Comparison of ENCODE assay signal across 12 cellular contexts in genomic region chr5:146344155-146345118, GRCh38. TPM values are rescaled to one million over a fixed set of nuclear protein-coding genes. Genes with fewer than 3 reads are reported as not detected.
DNase-seq lines count a peak whose midpoint lies in the region; ATAC-seq and TF ChIP-seq lines count a peak whose summit lies in the region.
"Had no signal": no experiment of that assay in that cellular context is flagged by ENCODE, and none has a peak within 500 bp of the region (broad histone marks: within the 10 kb centered on the region; RNA-seq: fewer than 3 reads in every experiment).

No MANE protein-coding gene starts in this region.

- 5 to 7% methylated on average over 25 to 31 of the region's 31 CpGs for WGBS in body of pancreas, 2 donors

- POLR2A ChIA-PET in CD8-positive, alpha-beta T cell (lab: Charles Lee), result no interaction called here
- POLR2A ChIA-PET in naive thymus-derived CD4-positive, alpha-beta T cell (lab: Charles Lee), result no interaction called here

- no peak overlapping the region for H3K27ac Mint-ChIP-seq in CD8-positive, alpha-beta T cell
- H3K27ac Mint-ChIP-seq in naive thymus-derived CD4-positive, alpha-beta T cell, result no peak overlapping the region
- H3K27ac Mint-ChIP-seq: activated CD4-positive, alpha-beta T cell treated with anti-CD3 and anti-CD28 coated beads, Interleukin-2, amount 10 ng/mL, durations not matched to agents 7 days and 5 days had no signal

- peak overlapping the region; percentile 47 for H3K4me3 Mint-ChIP-seq in CD8-positive, alpha-beta T cell
- H3K4me3 Mint-ChIP-seq in naive thymus-derived CD4-positive, alpha-beta T cell, result peak overlapping the region in 9 of 10 donors; percentile 0 to 67 (median 57)

- H3K4me1 ChIP-seq in CD8-positive, alpha-beta T cell (ENCODE audit: insufficient read depth, low read length), result peaks cover 6% of the 10 kb centered on the region
- peaks cover 13% of the 10 kb centered on the region for H3K4me1 ChIP-seq in body of pancreas
- H3K4me1 ChIP-seq in naive thymus-derived CD4-positive, alpha-beta T cell (ENCODE audit: control insufficient read depth in 2 of 2, insufficient read depth in 2 of 2, low read length in 2 of 2), result no peaks in the 10 kb centered on the region

- H3K4me1 Mint-ChIP-seq in CD8-positive, alpha-beta T cell (ENCODE audit: low read depth), result peaks cover 20% of the 10 kb centered on the region
- H3K4me1 Mint-ChIP-seq in naive thymus-derived CD4-positive, alpha-beta T cell, result peaks cover 0 to 31% (median 25%) of the 10 kb centered on the region in 7 donors

- no peaks in the 10 kb centered on the region for H3K36me3 Mint-ChIP-seq in CD8-positive, alpha-beta T cell
- H3K36me3 Mint-ChIP-seq in naive thymus-derived CD4-positive, alpha-beta T cell, result peaks cover 0 to 9% (median 0%) of the 10 kb centered on the region in 5 donors

- peaks cover 65% of the 10 kb centered on the region for H3K27me3 Mint-ChIP-seq in CD8-positive, alpha-beta T cell (ENCODE audit: low read depth)
- peaks cover 82 to 93% (median 91%) of the 10 kb centered on the region in 5 donors for H3K27me3 Mint-ChIP-seq in naive thymus-derived CD4-positive, alpha-beta T cell

- peaks cover 9% of the 10 kb centered on the region for H3K27me3 ChIP-seq in CD8-positive, alpha-beta T cell (ENCODE audit: insufficient read depth, low read length)
- peaks cover 0 to 44% of the 10 kb centered on the region in 2 donors for H3K27me3 ChIP-seq in body of pancreas
- peaks cover 15 to 17% of the 10 kb centered on the region in 2 donors for H3K27me3 ChIP-seq in naive thymus-derived CD4-positive, alpha-beta T cell (ENCODE audit: control insufficient read depth in 2 of 2, insufficient read depth in 2 of 2, low read length in 2 of 2)

- no peak overlapping the region for H3K4me3 ChIP-seq in CD8-positive, alpha-beta T cell (ENCODE audit: low read depth, low read length)
- no peak overlapping the region for H3K4me3 ChIP-seq in body of pancreas
- H3K4me3 ChIP-seq in naive thymus-derived CD4-positive, alpha-beta T cell (ENCODE audit: low read length), result no peak overlapping the region

- H3K9me3 ChIP-seq in CD8-positive, alpha-beta T cell (ENCODE audit: low read length), result no peaks in the 10 kb centered on the region
- no peaks in the 10 kb centered on the region for H3K9me3 ChIP-seq in body of pancreas
- H3K9me3 ChIP-seq in naive thymus-derived CD4-positive, alpha-beta T cell (ENCODE audit: control insufficient read depth in 2 of 3, low read length in 3 of 3), result no peaks in the 10 kb centered on the region

- ATAC-seq in CD8-positive, alpha-beta T cell, result no peak
- ATAC-seq in body of pancreas (peak; percentile 18), HG03342 (IDR thresholded peaks at IDR 0.05; ENCODE audit: unreplicated experiment) (no peak), esophagus mucosa (no peak)
- no peak for ATAC-seq in naive thymus-derived CD4-positive, alpha-beta T cell
- ATAC-seq: sciatic nerve had no signal

- no peak overlapping the region for H3K27ac ChIP-seq in CD8-positive, alpha-beta T cell (ENCODE audit: low read depth, low read length)
- no peak overlapping the region for H3K27ac ChIP-seq in body of pancreas
- H3K27ac ChIP-seq in naive thymus-derived CD4-positive, alpha-beta T cell (ENCODE audit: low read depth, low read length), result no peak overlapping the region

- TF ChIP-seq POLR2A in body of pancreas (IDR thresholded peaks at IDR 0.05), result no peak

- H3K9me3 Mint-ChIP-seq in CD8-positive, alpha-beta T cell, result no peaks in the 10 kb centered on the region
- H3K9me3 Mint-ChIP-seq in naive thymus-derived CD4-positive, alpha-beta T cell, result peaks cover 0 to 12% (median 0%) of the 10 kb centered on the region in 11 donors
- H3K9me3 Mint-ChIP-seq: activated CD4-positive, alpha-beta T cell treated with anti-CD3 and anti-CD28 coated beads, Interleukin-2, amount 10 ng/mL, durations not matched to agents 7 days and 5 days had no signal

- no peak for DNase-seq in CD8-positive, alpha-beta T cell
- peak; percentile 30 for DNase-seq in GM03348 (ENCODE audit: low spot score)
- peak in 1 of 4 donors; percentile 13 for DNase-seq in body of pancreas
- no peak for DNase-seq in naive thymus-derived CD4-positive, alpha-beta T cell
- no peak for DNase-seq in LoVo (ENCODE audit: low spot score)
- DNase-seq in NCI-H1105 (lab: John Stamatoyannopoulos, UW), result no peak
- DNase-seq: activated CD4-positive, alpha-beta T cell treated with anti-CD3 and anti-CD28 coated beads, Interleukin-2, amount 10 ng/mL, durations not matched to agents 7 days and 5 days; stimulated activated naive CD4-positive, alpha-beta T cell had no signal

- CTCF ChIA-PET in CD8-positive, alpha-beta T cell (lab: Charles Lee), result no interaction called here
- CTCF ChIA-PET in naive thymus-derived CD4-positive, alpha-beta T cell (lab: Charles Lee), result no interaction called here

- intact Hi-C loops in CD8-positive, alpha-beta T cell (cut with DNase I, micrococcal nuclease), result no loop called here
- intact Hi-C loops in body of pancreas (cut with DNase I), result no loop called here
- intact Hi-C loops in naive thymus-derived CD4-positive, alpha-beta T cell (cut with micrococcal nuclease), result no loop called here

- no peak for TF ChIP-seq CTCF in CD8-positive, alpha-beta T cell (IDR thresholded peaks at IDR 0.05)
- TF ChIP-seq CTCF in body of pancreas (IDR thresholded peaks at IDR 0.05), result no peak

- no peaks in the 10 kb centered on the region for H3K36me3 ChIP-seq in CD8-positive, alpha-beta T cell (ENCODE audit: insufficient read depth, low read length)
- H3K36me3 ChIP-seq in body of pancreas (replicated peaks in 1 of 2; ENCODE audit: insufficient read depth in 1 of 2, low read depth in 2 of 2), result no peaks in the 10 kb centered on the region
- no peaks in the 10 kb centered on the region for H3K36me3 ChIP-seq in naive thymus-derived CD4-positive, alpha-beta T cell (ENCODE audit: control insufficient read depth in 2 of 3, insufficient read depth in 3 of 3, low read length in 3 of 3)

RNA-seq across cellular contexts. Expression of gene POU4F3, which starts 5.8 kb away (rescaled TPM):
- total RNA-seq in CD8-positive, alpha-beta T cell, result under 1 TPM in 1 of 2 experiments, not detected in 1; 0.14 TPM
- total RNA-seq in body of pancreas (under 1 TPM in 1 of 2 donors, not detected in 1; 0.52 TPM), esophagus mucosa (not detected)
- under 1 TPM in 1 of 5 experiments, not detected in 4; 0.19 TPM for total RNA-seq in naive thymus-derived CD4-positive, alpha-beta T cell
- polyA plus RNA-seq in naive thymus-derived CD4-positive, alpha-beta T cell, result not detected
- total RNA-seq: OCI-LY7, sciatic nerve had no signal
